Comparison of ENCODE assay signal across 8 cellular contexts in the genomic region with DNA sequence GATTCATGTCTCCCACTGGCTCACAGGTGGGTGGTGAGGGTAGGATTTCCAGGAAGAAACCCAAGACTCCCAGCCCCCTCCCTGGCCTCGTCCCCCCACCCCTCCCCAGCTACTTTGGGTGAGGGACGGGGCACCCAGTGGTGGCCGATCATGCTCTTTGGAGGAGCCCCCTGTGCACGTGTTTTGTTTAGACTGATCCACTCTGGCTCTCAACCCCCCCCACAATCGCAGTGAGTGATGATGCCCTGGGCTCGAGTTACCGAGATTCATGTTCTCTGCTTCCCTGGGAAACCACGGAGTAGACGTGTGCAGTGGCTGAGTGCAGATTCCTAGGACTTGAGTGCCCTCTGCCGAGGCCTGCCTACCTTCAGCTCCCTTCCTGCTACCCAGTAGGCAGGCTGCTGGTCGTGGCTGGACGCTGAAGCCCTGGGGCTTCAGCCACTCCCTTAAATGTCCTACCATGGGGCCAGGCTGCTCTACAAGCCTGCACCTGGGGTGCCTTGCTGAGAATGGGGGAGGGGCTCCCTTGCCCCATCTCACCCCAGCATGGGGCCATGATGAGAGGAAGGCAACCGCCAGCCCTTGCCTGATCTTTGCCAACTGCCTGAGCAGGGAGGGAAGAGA. TPM values are rescaled to one million over a fixed set of nuclear protein-coding genes. Genes with fewer than 3 reads are reported as not detected.
DNase-seq lines count a peak whose midpoint lies in the region; ATAC-seq and TF ChIP-seq lines count a peak whose summit lies in the region.

No MANE protein-coding gene starts in this region.

- DNase-seq in activated CD4-positive, alpha-beta T cell treated with anti-CD3 and anti-CD28 coated beads for 36 hours = peak; percentile 17
- no peak for DNase-seq in activated CD4-positive, alpha-beta T cell treated with anti-CD3 and anti-CD28 coated beads for 1 hour
- DNase-seq in NCI-H774 (lab: John Stamatoyannopoulos, UW) (peak; percentile 100), globus pallidus (ENCODE audit: low spot score) (peak; percentile 87), type B pancreatic cell (ENCODE audit: extremely low spot score, unreplicated experiment) (no peak), KG1 (lab: John Stamatoyannopoulos, UW) (no peak)
- no peak for DNase-seq in activated T-cell treated with anti-CD3 and anti-CD28 coated beads, Interleukin-2, amount 50 U/mL, for 4 hours

- H3K9me3 Mint-ChIP-seq in activated CD4-positive, alpha-beta T cell treated with anti-CD3 and anti-CD28 coated beads for 36 hours (ENCODE audit: low read depth) = no peaks in the 10 kb centered on the region
- no peaks in the 10 kb centered on the region for H3K9me3 Mint-ChIP-seq in type B pancreatic cell
- no peaks in the 10 kb centered on the region for H3K9me3 Mint-ChIP-seq in activated T-cell treated with anti-CD3 and anti-CD28 coated beads, Interleukin-2, amount 50 U/mL, for 4 hours

- peaks cover 56% of the 10 kb centered on the region for H3K27me3 Mint-ChIP-seq in activated CD4-positive, alpha-beta T cell treated with anti-CD3 and anti-CD28 coated beads for 36 hours
- peaks cover 86% of the 10 kb centered on the region for H3K27me3 Mint-ChIP-seq in type B pancreatic cell
- H3K27me3 Mint-ChIP-seq in activated T-cell treated with anti-CD3 and anti-CD28 coated beads, Interleukin-2, amount 50 U/mL, for 4 hours (ENCODE audit: low read depth) = peaks cover 65% of the 10 kb centered on the region

- intact Hi-C loops in activated CD4-positive, alpha-beta T cell treated with anti-CD3 and anti-CD28 coated beads for 36 hours (cut with DNase I, micrococcal nuclease) = loop anchor here in 1 of 2 experiments (10.0 kb wide), 1 partner anchor 597 kb away; the partner anchor contains the start of gene RSPO1

- no peak overlapping the region for H3K27ac Mint-ChIP-seq in activated CD4-positive, alpha-beta T cell treated with anti-CD3 and anti-CD28 coated beads for 36 hours
- H3K27ac Mint-ChIP-seq in type B pancreatic cell = no peak overlapping the region

- CTCF ChIA-PET in activated CD4-positive, alpha-beta T cell treated with anti-CD3 and anti-CD28 coated beads for 36 hours (lab: Charles Lee) = interaction anchor here (1.4 kb wide), 1 partner anchor 29 kb away, joined by 3 read pairs; no protein-coding TSS in a partner anchor

- ATAC-seq in activated CD4-positive, alpha-beta T cell treated with anti-CD3 and anti-CD28 coated beads for 36 hours = no peak
- no peak for ATAC-seq in activated T-cell treated with anti-CD3 and anti-CD28 coated beads, Interleukin-2, amount 50 U/mL, for 4 hours
- no peak for ATAC-seq in HG03097 (IDR thresholded peaks at IDR 0.05; ENCODE audit: low FRiP score, unreplicated experiment)

- H3K4me1 Mint-ChIP-seq in activated CD4-positive, alpha-beta T cell treated with anti-CD3 and anti-CD28 coated beads for 36 hours = peaks cover 3% of the 10 kb centered on the region
- peaks cover 5% of the 10 kb centered on the region for H3K4me1 Mint-ChIP-seq in type B pancreatic cell (ENCODE audit: unreplicated experiment)
- peaks cover 8% of the 10 kb centered on the region for H3K4me1 Mint-ChIP-seq in activated T-cell treated with anti-CD3 and anti-CD28 coated beads, Interleukin-2, amount 50 U/mL, for 4 hours (ENCODE audit: low read depth)

- H3K4me3 Mint-ChIP-seq in activated CD4-positive, alpha-beta T cell treated with anti-CD3 and anti-CD28 coated beads for 36 hours = no peak overlapping the region
- H3K4me3 Mint-ChIP-seq in type B pancreatic cell = peak overlapping the region; percentile 44
- H3K4me3 Mint-ChIP-seq in activated T-cell treated with anti-CD3 and anti-CD28 coated beads, Interleukin-2, amount 50 U/mL, for 4 hours = no peak overlapping the region

- H3K36me3 Mint-ChIP-seq in activated CD4-positive, alpha-beta T cell treated with anti-CD3 and anti-CD28 coated beads for 36 hours (ENCODE audit: low read depth) = no peaks in the 10 kb centered on the region
- no peaks in the 10 kb centered on the region for H3K36me3 Mint-ChIP-seq in type B pancreatic cell
- no peaks in the 10 kb centered on the region for H3K36me3 Mint-ChIP-seq in activated T-cell treated with anti-CD3 and anti-CD28 coated beads, Interleukin-2, amount 50 U/mL, for 4 hours (ENCODE audit: insufficient read depth)

- POLR2A ChIA-PET in activated CD4-positive, alpha-beta T cell treated with anti-CD3 and anti-CD28 coated beads for 36 hours (lab: Charles Lee) = no interaction called here

- TF ChIP-seq CTCF in type B pancreatic cell (conservative IDR thresholded peaks at IDR 0.05) = peak; percentile 64

RNA-seq across cellular contexts. Expression of gene GRIK3, which starts 3.9 kb away (rescaled TPM):
- not detected for total RNA-seq in activated CD4-positive, alpha-beta T cell treated with anti-CD3 and anti-CD28 coated beads for 36 hours
- total RNA-seq in type B pancreatic cell (ENCODE audit: low replicate concordance) = 1.4 and 2.3 TPM in 2 replicates
- not detected for total RNA-seq in activated T-cell treated with anti-CD3 and anti-CD28 coated beads, Interleukin-2, amount 50 U/mL, for 4 hours

Comparison
In these comparisons a context has a peak if more than half of its experiments do, and no peak if none do; other contexts are left out.
1. DNase-seq: peak in activated CD4-positive, alpha-beta T cell treated with anti-CD3 and anti-CD28 coated beads for 36 hours (single experiment), NCI-H774 (single experiment) and globus pallidus (single experiment); none in activated CD4-positive, alpha-beta T cell treated with anti-CD3 and anti-CD28 coated beads for 1 hour (single experiment), type B pancreatic cell (single experiment), activated T-cell treated with anti-CD3 and anti-CD28 coated beads, Interleukin-2, amount 50 U/mL, for 4 hours (single experiment) and KG1 (single experiment).